ENCODE assay signal across 1 cellular context in the genomic region with DNA sequence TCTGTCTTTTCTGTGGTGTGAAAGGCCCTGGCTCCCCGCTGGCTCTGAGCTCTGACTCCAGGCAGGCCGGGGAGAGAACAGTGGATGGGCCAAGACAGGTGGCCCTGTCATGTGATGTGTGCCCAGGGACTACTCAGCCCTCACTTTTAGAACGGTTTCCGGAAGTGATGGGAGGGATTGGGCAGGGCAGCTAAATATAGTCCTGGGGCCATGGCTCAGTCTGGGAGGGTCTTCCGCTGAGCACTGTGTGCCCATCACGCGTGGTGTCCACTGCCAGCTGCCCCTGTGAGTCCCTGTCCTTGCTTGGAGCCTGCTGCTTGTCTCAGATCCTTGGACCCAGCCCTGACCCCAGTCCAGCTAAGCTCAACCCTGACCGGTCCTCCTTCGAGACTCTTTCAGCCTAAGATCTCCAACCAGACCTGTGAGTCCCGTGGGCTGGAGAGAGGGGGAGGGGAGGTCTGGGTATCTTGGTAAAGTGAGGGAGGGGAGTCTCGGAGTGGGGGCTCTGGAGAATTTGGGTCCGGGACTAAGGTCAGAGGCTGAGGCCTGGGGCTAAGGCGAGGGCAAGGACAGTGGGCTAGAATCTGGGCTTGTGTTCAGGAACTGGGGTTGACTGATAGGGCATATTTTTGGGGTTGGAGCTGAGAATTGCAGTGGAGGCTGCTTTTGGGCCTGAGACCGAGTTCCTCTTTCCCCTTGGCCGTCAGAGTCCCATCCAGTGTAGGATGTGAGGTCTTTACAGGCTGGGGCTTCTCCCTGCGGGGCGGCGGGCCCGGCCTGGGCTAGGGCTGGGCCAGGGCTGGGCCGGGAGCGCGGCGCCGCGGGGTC.
TF ChIP-seq lines count a peak whose summit lies in the region.

A gene with protein sequence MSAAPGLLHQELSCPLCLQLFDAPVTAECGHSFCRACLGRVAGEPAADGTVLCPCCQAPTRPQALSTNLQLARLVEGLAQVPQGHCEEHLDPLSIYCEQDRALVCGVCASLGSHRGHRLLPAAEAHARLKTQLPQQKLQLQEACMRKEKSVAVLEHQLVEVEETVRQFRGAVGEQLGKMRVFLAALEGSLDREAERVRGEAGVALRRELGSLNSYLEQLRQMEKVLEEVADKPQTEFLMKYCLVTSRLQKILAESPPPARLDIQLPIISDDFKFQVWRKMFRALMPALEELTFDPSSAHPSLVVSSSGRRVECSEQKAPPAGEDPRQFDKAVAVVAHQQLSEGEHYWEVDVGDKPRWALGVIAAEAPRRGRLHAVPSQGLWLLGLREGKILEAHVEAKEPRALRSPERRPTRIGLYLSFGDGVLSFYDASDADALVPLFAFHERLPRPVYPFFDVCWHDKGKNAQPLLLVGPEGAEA (plus strand): TSS at position 243 of the 828 bp plus-strand sequence. CDS start 620 bp downstream, outside the sequence.

TF ChIP-seq in IMR-90, 13 proteins besides CTCF, POLR2A, EP300 and RAD21:
- no peak for TF ChIP-seq NFE2L2 (IDR thresholded peaks at IDR 0.05; ENCODE audit: low read depth, low read length)
- TF ChIP-seq CEBPB (IDR thresholded peaks at IDR 0.05; ENCODE audit: low read depth, low read length): no peak
- no peak for TF ChIP-seq RFX5 (IDR thresholded peaks at IDR 0.05; ENCODE audit: low read depth, low read length)
- TF ChIP-seq, protein P1, sequence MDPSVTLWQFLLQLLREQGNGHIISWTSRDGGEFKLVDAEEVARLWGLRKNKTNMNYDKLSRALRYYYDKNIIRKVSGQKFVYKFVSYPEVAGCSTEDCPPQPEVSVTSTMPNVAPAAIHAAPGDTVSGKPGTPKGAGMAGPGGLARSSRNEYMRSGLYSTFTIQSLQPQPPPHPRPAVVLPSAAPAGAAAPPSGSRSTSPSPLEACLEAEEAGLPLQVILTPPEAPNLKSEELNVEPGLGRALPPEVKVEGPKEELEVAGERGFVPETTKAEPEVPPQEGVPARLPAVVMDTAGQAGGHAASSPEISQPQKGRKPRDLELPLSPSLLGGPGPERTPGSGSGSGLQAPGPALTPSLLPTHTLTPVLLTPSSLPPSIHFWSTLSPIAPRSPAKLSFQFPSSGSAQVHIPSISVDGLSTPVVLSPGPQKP (IDR thresholded peaks at IDR 0.05; ENCODE audit: borderline replicate concordance, low read depth, low read length): no peak
- TF ChIP-seq BHLHE40 (IDR thresholded peaks at IDR 0.05; ENCODE audit: low read depth, low read length): no peak
- TF ChIP-seq RCOR1 (IDR thresholded peaks at IDR 0.05; ENCODE audit: insufficient replicate concordance, low read length): no peak
- TF ChIP-seq MXI1 (IDR thresholded peaks at IDR 0.05; ENCODE audit: borderline replicate concordance, low read depth, low read length): no peak
- TF ChIP-seq MAFK (IDR thresholded peaks at IDR 0.05; ENCODE audit: low read depth, low read length): no peak
- TF ChIP-seq CHD1 (IDR thresholded peaks at IDR 0.05; ENCODE audit: low read depth, low read length): no peak
- TF ChIP-seq SMC3 (IDR thresholded peaks at IDR 0.05; ENCODE audit: low read depth, low read length): no peak
- no peak for TF ChIP-seq FOS (IDR thresholded peaks at IDR 0.05; ENCODE audit: low read depth, low read length)
- TF ChIP-seq, protein P2, sequence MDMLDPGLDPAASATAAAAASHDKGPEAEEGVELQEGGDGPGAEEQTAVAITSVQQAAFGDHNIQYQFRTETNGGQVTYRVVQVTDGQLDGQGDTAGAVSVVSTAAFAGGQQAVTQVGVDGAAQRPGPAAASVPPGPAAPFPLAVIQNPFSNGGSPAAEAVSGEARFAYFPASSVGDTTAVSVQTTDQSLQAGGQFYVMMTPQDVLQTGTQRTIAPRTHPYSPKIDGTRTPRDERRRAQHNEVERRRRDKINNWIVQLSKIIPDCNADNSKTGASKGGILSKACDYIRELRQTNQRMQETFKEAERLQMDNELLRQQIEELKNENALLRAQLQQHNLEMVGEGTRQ (IDR thresholded peaks at IDR 0.05; ENCODE audit: low read depth, low read length): no peak
- TF ChIP-seq MAZ (IDR thresholded peaks at IDR 0.05; ENCODE audit: borderline replicate concordance, low read depth, low read length): no peak
TF ChIP-seq in IMR-90: peak in this region for 0.
